ENCODE assay signal across 22 cellular contexts in genomic region chr5:51652980-51653379, GRCh38.
A peak's percentile ranks its signal among the peaks of the same experiment; 100 is the strongest.
DNase-seq lines count a peak whose midpoint lies in the region; ATAC-seq and TF ChIP-seq lines count a peak whose summit lies in the region.
"Had no signal": no experiment of that assay in that cellular context is flagged by ENCODE, and none has a peak within 500 bp of the region (broad histone marks: within the 10 kb centered on the region; RNA-seq: fewer than 3 reads in every experiment).

No MANE protein-coding gene starts in this region.

- H3K4me2 ChIP-seq in GM23338 = no peak overlapping the region

- DNase-seq in GM23338 (ENCODE audit: low spot score) (no peak), NCI-H226 (peak; percentile 61), epithelial cell of esophagus (ENCODE audit: low read depth) (peak; percentile 82), WTC11 (ENCODE audit: low spot score) (no peak), NCI-H446 treated with DMSO at 0.1 percent for 48 hours (lab: John Stamatoyannopoulos, UW) (no peak)
- DNase-seq: activated naive CD8-positive, alpha-beta T cell treated with anti-CD3 and anti-CD28 coated beads for 36 hours; activated T-cell treated with anti-CD3 and anti-CD28 coated beads, Interleukin-2, amount 50 U/mL, for 72 hours; brain microvascular endothelial cell; CD4-positive, alpha-beta T cell; cortex of kidney; gastrocnemius medialis; GM23248; IMR-90; NCI-H1694; nucleus accumbens; right cardiac atrium; T-helper 9 cell had no signal

- H3K36me3 Mint-ChIP-seq in GM23338 (ENCODE audit: low read depth) (no peaks in the 10 kb centered on the region), WTC11 (no peaks in the 10 kb centered on the region)
- H3K36me3 Mint-ChIP-seq: activated naive CD8-positive, alpha-beta T cell treated with anti-CD3 and anti-CD28 coated beads for 36 hours had no signal

- H3K27ac Mint-ChIP-seq in GM23338 (peak overlapping the region; percentile 65), WTC11 (no peak overlapping the region)
- H3K27ac Mint-ChIP-seq: activated naive CD8-positive, alpha-beta T cell treated with anti-CD3 and anti-CD28 coated beads for 36 hours; activated T-cell treated with anti-CD3 and anti-CD28 coated beads, Interleukin-2, amount 50 U/mL, for 72 hours; CD4-positive, alpha-beta T cell had no signal

- H3K27ac ChIP-seq in GM23338 (ENCODE audit: low read depth) = no peak overlapping the region
- H3K27ac ChIP-seq in mesodermal cell (ENCODE audit: low read depth, low read length, severe bottlenecking) = peak overlapping the region; percentile 4
- H3K27ac ChIP-seq: brain microvascular endothelial cell, epithelial cell of prostate, gastrocnemius medialis, GM23248 had no signal

- H3K36me3 ChIP-seq in GM23338 (ENCODE audit: insufficient read depth) (no peaks in the 10 kb centered on the region), mesodermal cell (ENCODE audit: control insufficient read depth, insufficient read depth, low read length) (no peaks in the 10 kb centered on the region)
- H3K36me3 ChIP-seq: brain microvascular endothelial cell, gastrocnemius medialis had no signal

- POLR2A ChIA-PET in WTC11 (lab: Charles Lee) = no interaction called here

- H3K9me3 ChIP-seq in mesodermal cell (ENCODE audit: control insufficient read depth, low read length) = no peaks in the 10 kb centered on the region
- H3K9me3 ChIP-seq: gastrocnemius medialis had no signal

- H3F3A ChIP-seq in GM23338 (replicated peaks; ENCODE audit: low read depth) = no peaks in the 10 kb centered on the region

- H3K79me2 ChIP-seq in GM23338 (replicated peaks; ENCODE audit: insufficient read depth) = no peaks in the 10 kb centered on the region

- H2AFZ ChIP-seq in GM23338 = no peak overlapping the region
- H2AFZ ChIP-seq: GM23248 had no signal

- H3K27me3 ChIP-seq in GM23338 (ENCODE audit: insufficient read depth) = no peaks in the 10 kb centered on the region
- H3K27me3 ChIP-seq: brain microvascular endothelial cell, gastrocnemius medialis had no signal

- no peaks in the 10 kb centered on the region for H3K9me3 Mint-ChIP-seq in GM23338
- H3K9me3 Mint-ChIP-seq in WTC11 = no peaks in the 10 kb centered on the region

- no peaks in the 10 kb centered on the region for H3K27me3 Mint-ChIP-seq in GM23338 (ENCODE audit: insufficient read depth, low read depth, poor library complexity)
- H3K27me3 Mint-ChIP-seq in WTC11 (ENCODE audit: low read depth) = no peaks in the 10 kb centered on the region
- H3K27me3 Mint-ChIP-seq: activated naive CD8-positive, alpha-beta T cell treated with anti-CD3 and anti-CD28 coated beads for 36 hours; CD4-positive, alpha-beta T cell had no signal

- H3K4me1 Mint-ChIP-seq in GM23338 = peaks cover 9% of the 10 kb centered on the region; the same call in 2 of the 3 replicates
- peaks cover 5% of the 10 kb centered on the region for H3K4me1 Mint-ChIP-seq in WTC11
- H3K4me1 Mint-ChIP-seq: activated naive CD8-positive, alpha-beta T cell treated with anti-CD3 and anti-CD28 coated beads for 36 hours had no signal

- H3K4me1 ChIP-seq in GM23338 (ENCODE audit: insufficient read depth) (no peaks in the 10 kb centered on the region), mesodermal cell (ENCODE audit: control insufficient read depth, insufficient read depth, low read length, poor library complexity, severe bottlenecking) (peaks cover 11% of the 10 kb centered on the region)
- H3K4me1 ChIP-seq: gastrocnemius medialis had no signal

- H3K4me3 Mint-ChIP-seq in GM23338 = no peak overlapping the region
- no peak overlapping the region for H3K4me3 Mint-ChIP-seq in WTC11
- H3K4me3 Mint-ChIP-seq: activated naive CD8-positive, alpha-beta T cell treated with anti-CD3 and anti-CD28 coated beads for 36 hours; activated T-cell treated with anti-CD3 and anti-CD28 coated beads, Interleukin-2, amount 50 U/mL, for 72 hours; CD4-positive, alpha-beta T cell had no signal

- ATAC-seq in GM23338 = peak; percentile 50; the same call in 2 of the 3 replicates
- no peak for ATAC-seq in WTC11
- no peak for ATAC-seq in GM21423 (IDR thresholded peaks at IDR 0.05; ENCODE audit: unreplicated experiment)
- no peak for ATAC-seq in GM19467 (IDR thresholded peaks at IDR 0.05; ENCODE audit: unreplicated experiment)
- ATAC-seq: activated CD4-positive, CD25-positive, alpha-beta regulatory T cell treated with anti-CD3 and anti-CD28 coated beads, Interleukin-2, amount 50 U/mL, for 24 hours; activated T-cell treated with anti-CD3 and anti-CD28 coated beads, Interleukin-2, amount 50 U/mL, for 72 hours; gastrocnemius medialis; right cardiac atrium had no signal

- no peaks in the 10 kb centered on the region for H4K20me1 ChIP-seq in GM23338 (replicated peaks; ENCODE audit: insufficient read depth)

- H3K4me3 ChIP-seq in GM23338 (no peak overlapping the region), epithelial cell of esophagus (ENCODE audit: low read length) (no peak overlapping the region), mesodermal cell (ENCODE audit: extremely low read depth, insufficient read depth, low read length, poor library complexity, severe bottlenecking) (no peak overlapping the region)
- H3K4me3 ChIP-seq: gastrocnemius medialis, GM23248 had no signal

- no CpG with 5 or more reads among the region's 2 CpGs for WGBS in mesodermal cell (ENCODE audit: insufficient coverage in 2 of 2), 2 experiments

- CTCF ChIA-PET in WTC11 (lab: Charles Lee) = no interaction called here

- TF ChIP-seq CTCF in GM23338 (conservative IDR thresholded peaks at IDR 0.05; ENCODE audit: low read depth in 2 of 2) = no peak
- TF ChIP-seq CTCF in epithelial cell of esophagus (IDR thresholded peaks at IDR 0.05; ENCODE audit: insufficient read depth, low read depth, low read length, missing control alignments) = no peak
- no peak for TF ChIP-seq CTCF in WTC11 (IDR thresholded peaks at IDR 0.05)

- no peaks in the 10 kb centered on the region for H3K9me2 ChIP-seq in GM23338 (ENCODE audit: insufficient read depth)

TF ChIP-seq in WTC11, 78 proteins besides CTCF, POLR2A, EP300 and RAD21 (continues in another document):
- TF ChIP-seq AR (CRISPR knock-in tag; IDR thresholded peaks at IDR 0.05) (no peak), GTF2I (CRISPR knock-in tag; conservative IDR thresholded peaks at IDR 0.05) (no peak), ZNF138 (CRISPR knock-in tag; conservative IDR thresholded peaks at IDR 0.05) (no peak), ZNF232 (CRISPR knock-in tag; IDR thresholded peaks at IDR 0.05) (no peak), TCF7 (CRISPR knock-in tag; IDR thresholded peaks at IDR 0.05; ENCODE audit: low read depth) (no peak), CREB1 (CRISPR knock-in tag; IDR thresholded peaks at IDR 0.05) (no peak), ZNF121 (CRISPR knock-in tag; IDR thresholded peaks at IDR 0.05) (no peak), ZNF532 (CRISPR knock-in tag; IDR thresholded peaks at IDR 0.05; ENCODE audit: borderline replicate concordance) (no peak), ATF1 (CRISPR knock-in tag; IDR thresholded peaks at IDR 0.05) (no peak), NR3C1 (CRISPR knock-in tag; conservative IDR thresholded peaks at IDR 0.05; ENCODE audit: low read depth) (no peak), GABPB1 (CRISPR knock-in tag; IDR thresholded peaks at IDR 0.05) (no peak), CBFB (CRISPR knock-in tag; IDR thresholded peaks at IDR 0.05; ENCODE audit: low read depth) (no peak)

Comparison
In these comparisons a context has a peak if more than half of its experiments do, and no peak if none do; other contexts are left out.
1. DNase-seq: peak in NCI-H226 (single experiment) and epithelial cell of esophagus (single experiment); none in GM23338 (single experiment), WTC11 (single experiment) and NCI-H446 treated with DMSO at 0.1 percent for 48 hours (single experiment).